24 cellular contexts compared by ENCODE assay signal in genomic region chr1:67171574-67171955, GRCh38. TPM values are rescaled to one million over a fixed set of nuclear protein-coding genes. Genes with fewer than 3 reads are reported as not detected.
A peak's percentile ranks its signal among the peaks of the same experiment; 100 is the strongest.
DNase-seq lines count a peak whose midpoint lies in the region; ATAC-seq, FAIRE-seq and TF ChIP-seq lines count a peak whose summit lies in the region.
"Had no signal": no experiment of that assay in that cellular context is flagged by ENCODE, and none has a peak within 500 bp of the region (broad histone marks: within the 10 kb centered on the region; RNA-seq: fewer than 3 reads in every experiment).

No MANE protein-coding gene starts in this region.

- FAIRE-seq in GM12891 (lab: Jason Lieb, UNC) (peak; percentile 9), K562 (lab: Jason Lieb, UNC) (no peak)
- FAIRE-seq: D721Med, G401.6, H1 had no signal

- POLR2A ChIA-PET in K562 (lab: Yijun Ruan, JAX): interaction anchor here (1.0 to 1.6 kb wide), 2 partner anchors 9 to 23 kb away, joined by 3 to 6 read pairs; no protein-coding TSS in a partner anchor

- no peak overlapping the region for H3K9ac ChIP-seq in BLaER1 treated with 17β-estradiol and CSF1 and Interleukin-3, amounts not matched to agents 10 nM and 100 nM
- no peak overlapping the region for H3K9ac ChIP-seq in K562 (ENCODE audit: insufficient read depth in 1 of 2, low read depth in 2 of 2, low read length in 2 of 2)

- no peak for TF ChIP-seq EP300 in K562 (IDR thresholded peaks at IDR 0.05; ENCODE audit: low read length)

- H3K27me3 Mint-ChIP-seq in T-helper 17 cell: peaks cover 5% of the 10 kb centered on the region

- TF ChIP-seq POLR2A in GM12891 (IDR thresholded peaks at IDR 0.05; ENCODE audit: low read depth, low read length) (no peak), K562 (conservative IDR thresholded peaks at IDR 0.05) (no peak), body of pancreas (IDR thresholded peaks at IDR 0.05) (no peak), erythroblast (IDR thresholded peaks at IDR 0.05; ENCODE audit: low read length) (no peak)

- peaks cover 13 to 36% (median 24%) of the 10 kb centered on the region in 10 experiments for H3K4me1 ChIP-seq in BLaER1 treated with 17β-estradiol and CSF1 and Interleukin-3, amounts not matched to agents 10 nM and 100 nM
- peaks cover 0 to 3% of the 10 kb centered on the region in 2 experiments; a peak in 2 of 5 replicates for H3K4me1 ChIP-seq in K562 (replicated peaks in 1 of 2; ENCODE audit: control insufficient read depth in 2 of 2, insufficient read depth in 2 of 2, low read length in 2 of 2)
- peaks cover 34% of the 10 kb centered on the region for H3K4me1 ChIP-seq in body of pancreas
- H3K4me1 ChIP-seq: Peyer's patch, tibial artery had no signal

- ATAC-seq in T-helper 17 cell (peak; percentile 35), K562 (peak; percentile 46), body of pancreas (no peak), HG02840 (IDR thresholded peaks at IDR 0.05; ENCODE audit: low FRiP score, unreplicated experiment) (no peak)

- H3K27me3 ChIP-seq in BLaER1 treated with 17β-estradiol and CSF1 and Interleukin-3, amounts not matched to agents 10 nM and 100 nM: no peaks in the 10 kb centered on the region
- H3K27me3 ChIP-seq in K562 (ENCODE audit: control insufficient read depth in 2 of 2, insufficient read depth in 2 of 2, low read length in 2 of 2): no peaks in the 10 kb centered on the region
- no peaks in the 10 kb centered on the region for H3K27me3 ChIP-seq in body of pancreas
- H3K27me3 ChIP-seq: Peyer's patch, tibial artery had no signal

- H4K20me1 ChIP-seq in BLaER1 treated with 17β-estradiol and CSF1 and Interleukin-3, amounts not matched to agents 10 nM and 100 nM: no peaks in the 10 kb centered on the region
- no peaks in the 10 kb centered on the region for H4K20me1 ChIP-seq in K562 (replicated peaks; ENCODE audit: control insufficient read depth, insufficient read depth, low read length)

- BruUV-seq in K562 (replicated peaks; lab: Mats Ljungman, UMichigan): no TSS peak

- H3K27ac Mint-ChIP-seq in T-helper 17 cell: peak overlapping the region; percentile 95
- H3K27ac Mint-ChIP-seq: endodermal cell, nephron progenitor cell, progenitor cell of endocrine pancreas had no signal

- no peak for DNase-seq in GM12891 (ENCODE audit: insufficient read length, low spot score)
- DNase-seq in T-helper 17 cell: no peak
- DNase-seq in K562 (ENCODE audit: extremely low read depth in 1 of 4, low spot score in 3 of 4): no peak
- DNase-seq in body of pancreas: no peak
- DNase-seq in erythroblast (lab: John Stamatoyannopoulos, UW): no peak
- no peak for DNase-seq in GM19238 (ENCODE audit: insufficient read length, low spot score)
- DNase-seq: endodermal cell; hypothalamus; NCI-H1105 treated with DMSO at 0.1 percent for 48 hours; nephron progenitor cell; Peyer's patch; stimulated activated CD4-positive, alpha-beta T cell treated with anti-CD3 and anti-CD28 coated beads, Interleukin-4, amount 100 ng/mL, for 4 hours; stimulated activated CD8-positive, alpha-beta memory T cell treated with anti-CD3 and anti-CD28 coated beads, Interleukin-4, amount 100 ng/mL, for 48 hours; tibial artery had no signal

- intact Hi-C loops in K562 (cut with micrococcal nuclease) (loop anchor here (5.0 kb wide), 1 partner anchor 41 kb away; no protein-coding TSS in a partner anchor), body of pancreas (cut with DNase I) (no loop called here)

- no peaks in the 10 kb centered on the region for H3K79me2 ChIP-seq in K562 (ENCODE audit: control insufficient read depth, insufficient read depth, low read length)

- no peak for TF ChIP-seq RAD21 in K562 (CRISPR knock-in tag; conservative IDR thresholded peaks at IDR 0.05 in 1 of 2, IDR thresholded peaks at IDR 0.05 in 1 of 2)

- peak overlapping the region; percentile 49 for H2AFZ ChIP-seq in K562 (ENCODE audit: low read depth, low read length)

- peak overlapping the region; percentile 1 to 80 (median 62); a peak in 20 of 22 replicates for H3K4me2 ChIP-seq in BLaER1 treated with 17β-estradiol and CSF1 and Interleukin-3, amounts not matched to agents 10 nM and 100 nM
- H3K4me2 ChIP-seq in K562 (ENCODE audit: insufficient read depth, low read length): no peak overlapping the region

- H3K27ac ChIP-seq in BLaER1 treated with 17β-estradiol and CSF1 and Interleukin-3, amounts not matched to agents 10 nM and 100 nM: peak overlapping the region in 1 of 11 experiments; percentile 12; a peak in 1 of 22 replicates
- no peak overlapping the region for H3K27ac ChIP-seq in K562 (ENCODE audit: extremely low read depth, low read depth, low read length)
- H3K27ac ChIP-seq in body of pancreas: no peak overlapping the region
- H3K27ac ChIP-seq: Peyer's patch, SK-N-MC, tibial artery had no signal

- peaks cover 31% of the 10 kb centered on the region for H3K4me1 Mint-ChIP-seq in T-helper 17 cell
- H3K4me1 Mint-ChIP-seq: nephron progenitor cell had no signal

- in situ Hi-C loops in K562 (cut with MboI): no loop called here

- H3K4me3 ChIP-seq in BLaER1 treated with 17β-estradiol and CSF1 and Interleukin-3, amounts not matched to agents 10 nM and 100 nM: no peak overlapping the region
- no peak overlapping the region for H3K4me3 ChIP-seq in K562
- no peak overlapping the region for H3K4me3 ChIP-seq in body of pancreas
- H3K4me3 ChIP-seq: Peyer's patch, SK-N-MC, tibial artery had no signal

- TF ChIP-seq CTCF in K562 (IDR thresholded peaks at IDR 0.05 in 2 of 3, conservative IDR thresholded peaks at IDR 0.05 in 1 of 3; ENCODE audit: insufficient read depth in 2 of 3, low read depth in 1 of 3, low read length in 3 of 3) (no peak), body of pancreas (IDR thresholded peaks at IDR 0.05) (no peak)

- no peaks in the 10 kb centered on the region for H3K36me3 ChIP-seq in BLaER1 treated with 17β-estradiol and CSF1 and Interleukin-3, amounts not matched to agents 10 nM and 100 nM
- H3K36me3 ChIP-seq in K562 (ENCODE audit: control insufficient read depth, insufficient read depth, low read length): no peaks in the 10 kb centered on the region
- no peaks in the 10 kb centered on the region for H3K36me3 ChIP-seq in body of pancreas (replicated peaks in 1 of 2; ENCODE audit: insufficient read depth in 1 of 2, low read depth in 2 of 2)
- H3K36me3 ChIP-seq: Peyer's patch, tibial artery had no signal

- CTCF ChIA-PET in K562 (lab: Yijun Ruan, JAX; ENCODE audit: low intra/inter-chr PET ratio): no interaction called here

- H3K9me3 ChIP-seq in BLaER1 treated with 17β-estradiol and CSF1 and Interleukin-3, amounts not matched to agents 10 nM and 100 nM (replicated peaks in 1 of 11): peaks cover 0 to 7% (median 0%) of the 10 kb centered on the region in 11 experiments; a peak in 2 of 22 replicates
- H3K9me3 ChIP-seq in T-helper 17 cell (ENCODE audit: control insufficient read depth, low read length, poor library complexity, severe bottlenecking): no peaks in the 10 kb centered on the region
- H3K9me3 ChIP-seq in K562 (replicated peaks; ENCODE audit: control insufficient read depth, insufficient read depth, low read depth, low read length): no peaks in the 10 kb centered on the region
- no peaks in the 10 kb centered on the region for H3K9me3 ChIP-seq in body of pancreas
- H3K9me3 ChIP-seq: Peyer's patch, tibial artery had no signal

- no peaks in the 10 kb centered on the region for H3K36me3 Mint-ChIP-seq in T-helper 17 cell (ENCODE audit: low read depth)

- no peaks in the 10 kb centered on the region for H3K9me1 ChIP-seq in K562 (ENCODE audit: control insufficient read depth, insufficient read depth, low read length)

- 9% methylated on average over 2 of the region's 2 CpGs for WGBS in K562 (ENCODE audit: insufficient coverage, low coverage, missing lambda C conversion rate)
- 48 to 55% methylated on average over 2 of the region's 2 CpGs for WGBS in body of pancreas, 2 donors

- peak overlapping the region; percentile 76 for H3K4me3 Mint-ChIP-seq in T-helper 17 cell
- H3K4me3 Mint-ChIP-seq: endodermal cell, nephron progenitor cell had no signal

RNA-seq across cellular contexts. Expression of gene IL23R, which starts 5.3 kb away (rescaled TPM):
- 1.1 TPM for polyA plus RNA-seq in GM12891 (2012; ENCODE audit: low read depth, missing spikeins)
- 1 to 10 TPM; 2.4 to 2.8 TPM for total RNA-seq in T-helper 17 cell
- total RNA-seq in K562 (2011; cell fraction: chromatin; rRNA removed; ENCODE audit: low replicate concordance): 7.6 and 32.5 TPM in 2 replicates
- total RNA-seq in K562 (2011; cell fraction: nucleolus; rRNA removed): 3.3 and 8.6 TPM in 2 replicates
- total RNA-seq in K562 (2011; cell fraction: nucleoplasm; rRNA removed): 12.7 and 14.7 TPM in 2 replicates
- 22.8 and 23.0 TPM in 2 replicates for total RNA-seq in K562 (2014; rRNA removed)
- 50.3 and 64.1 TPM in 2 replicates for total RNA-seq in K562 (2014; rRNA removed; fragmentation: Illumina TruSeq; extraction: Trizol)
- 51.0 and 52.7 TPM in 2 replicates for total RNA-seq in K562 (2015; rRNA removed; fragmentation: Illumina TruSeq; extraction: Trizol)
- total RNA-seq in K562 (2021): 23.8 and 24.7 TPM in 2 replicates
- polyA plus RNA-seq in K562 (2011; rRNA removed): 4.4 and 25.7 TPM in 2 replicates
- polyA plus RNA-seq in K562 (2011; cell fraction: cytosol; rRNA removed): 0.69 and 13.2 TPM in 2 replicates
- polyA plus RNA-seq in K562 (2011; cell fraction: nucleus; rRNA removed): 0.92 and 9.7 TPM in 2 replicates
- 13.3 and 38.2 TPM in 2 replicates for polyA plus RNA-seq in K562 (2012)
- 34.8 and 38.9 TPM in 2 replicates for polyA plus RNA-seq in K562 (2014; fragmentation: Illumina TruSeq; extraction: Trizol)
- polyA plus RNA-seq in K562 (2014; fragmentation: Nextera tagmentation; extraction: Ambion mirVana): 1 to 10 TPM; 5.5 to 7.0 TPM
- polyA plus RNA-seq in K562 (2014; rRNA removed): 17.2 and 22.0 TPM in 2 replicates
- 5.8 and 59.8 TPM in 2 replicates for polyA minus RNA-seq in K562 (2011; rRNA and poly(A)+ RNA removed)
- 2.8 and 10.3 TPM in 2 replicates for polyA minus RNA-seq in K562 (2011; cell fraction: cytosol; rRNA and poly(A)+ RNA removed)
- polyA minus RNA-seq in K562 (2011; cell fraction: nucleus; rRNA and poly(A)+ RNA removed): 1.2 and 25.8 TPM in 2 replicates
- total RNA-seq in body of pancreas: under 1 TPM in 1 of 2 donors, not detected in 1; 0.26 TPM
- total RNA-seq: endodermal cell, H1, HT-29, kidney epithelial cell, progenitor cell of endocrine pancreas had no signal
- polyA plus RNA-seq: H1 had no signal

RNA-seq across cellular contexts. Expression of gene C1orf141, which starts 36.8 kb away (rescaled TPM):
- polyA plus RNA-seq in GM12891 (2012; ENCODE audit: low read depth, missing spikeins): not detected
- total RNA-seq in T-helper 17 cell (not detected), K562 (2014; rRNA removed) (not detected in 2 replicates), K562 (2014; rRNA removed; fragmentation: Illumina TruSeq; extraction: Trizol) (not detected in 2 replicates), K562 (2015; rRNA removed; fragmentation: Illumina TruSeq; extraction: Trizol) (not detected in 2 replicates), K562 (2021) (0.18 TPM in 1 of 2 replicates, not detected in the other), body of pancreas (not detected)
- not detected in 2 replicates for total RNA-seq in K562 (2011; cell fraction: chromatin; rRNA removed; ENCODE audit: low replicate concordance)
- not detected in 2 replicates for total RNA-seq in K562 (2011; cell fraction: nucleolus; rRNA removed)
- total RNA-seq in K562 (2011; cell fraction: nucleoplasm; rRNA removed): not detected in 2 replicates
- polyA plus RNA-seq in K562 (2011; rRNA removed) (not detected in 2 replicates), K562 (2014; fragmentation: Illumina TruSeq; extraction: Trizol) (not detected in 2 replicates), K562 (2014; fragmentation: Nextera tagmentation; extraction: Ambion mirVana) (not detected), K562 (2014; rRNA removed) (not detected in 2 replicates)
- polyA plus RNA-seq in K562 (2011; cell fraction: cytosol; rRNA removed): not detected in 2 replicates
- not detected in 2 replicates for polyA plus RNA-seq in K562 (2011; cell fraction: nucleus; rRNA removed)
- not detected in 2 replicates for polyA plus RNA-seq in K562 (2012)
- polyA minus RNA-seq in K562 (2011; rRNA and poly(A)+ RNA removed): not detected in 2 replicates
- polyA minus RNA-seq in K562 (2011; cell fraction: cytosol; rRNA and poly(A)+ RNA removed): not detected in 2 replicates
- not detected in 2 replicates for polyA minus RNA-seq in K562 (2011; cell fraction: nucleus; rRNA and poly(A)+ RNA removed)
- total RNA-seq: endodermal cell, H1, HT-29, kidney epithelial cell, Peyer's patch, progenitor cell of endocrine pancreas had no signal
- polyA plus RNA-seq: H1, small intestine had no signal

Comparison
In these comparisons a context has a peak if more than half of its experiments do, and no peak if none do; other contexts are left out.
1. ATAC-seq: peak in T-helper 17 cell (single experiment) and K562 (single experiment); none in body of pancreas (single experiment) and HG02840 (single experiment).